ENCODE assay signal across 1 cellular context in the genomic region with DNA sequence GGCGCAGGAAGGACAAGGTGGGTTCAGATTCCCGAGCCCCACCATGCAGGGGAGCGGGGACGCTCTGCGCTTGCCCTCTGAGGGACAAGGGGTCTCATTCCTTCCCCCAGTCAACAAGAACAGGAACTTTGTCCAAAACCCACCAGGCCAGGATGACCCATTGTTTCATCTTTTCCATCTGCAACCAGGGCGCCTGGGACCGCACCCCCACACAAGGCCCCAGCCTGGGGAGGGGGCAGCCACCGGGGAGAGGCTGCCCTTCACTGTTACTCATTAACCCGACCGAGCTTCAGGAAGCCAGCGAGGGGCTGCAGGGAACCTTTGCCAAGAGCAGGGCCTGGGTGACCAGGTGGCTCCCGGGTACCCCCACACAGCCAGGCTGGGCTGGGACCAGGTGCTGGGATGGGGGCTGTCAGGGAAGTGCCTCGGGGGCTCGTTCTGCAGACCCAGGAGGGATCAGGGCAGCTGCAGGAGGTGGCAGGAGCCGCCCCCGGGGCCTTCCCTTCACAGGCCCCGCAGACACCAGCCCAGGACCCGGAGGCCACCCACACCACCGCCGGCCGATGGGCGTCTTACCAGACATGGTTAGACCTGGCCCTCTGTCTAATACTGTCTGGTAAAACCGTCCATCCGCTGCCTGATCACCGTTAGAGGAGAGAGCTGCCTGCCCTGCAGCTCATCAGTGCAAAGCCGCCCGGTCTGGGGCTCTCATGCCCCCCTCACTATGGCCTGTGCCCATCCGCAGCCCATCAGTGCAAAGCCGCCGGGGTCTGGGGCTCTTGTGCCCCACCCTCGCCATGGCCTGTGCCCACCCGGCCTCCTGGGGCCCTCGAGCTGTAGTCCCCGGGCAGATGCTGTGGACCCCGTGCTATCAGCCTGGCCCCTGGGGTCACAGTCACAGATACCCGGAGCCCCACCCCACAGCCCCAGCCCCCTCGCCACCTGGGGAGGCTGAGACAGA.
A peak's percentile ranks its signal among the peaks of the same experiment; 100 is the strongest.
TF ChIP-seq lines count a peak whose summit lies in the region.

No MANE protein-coding gene starts in this region.

TF ChIP-seq in HepG2, 621 proteins besides CTCF, POLR2A, EP300 and RAD21 (continued from another document and continues in another):
- TF ChIP-seq, protein P1, sequence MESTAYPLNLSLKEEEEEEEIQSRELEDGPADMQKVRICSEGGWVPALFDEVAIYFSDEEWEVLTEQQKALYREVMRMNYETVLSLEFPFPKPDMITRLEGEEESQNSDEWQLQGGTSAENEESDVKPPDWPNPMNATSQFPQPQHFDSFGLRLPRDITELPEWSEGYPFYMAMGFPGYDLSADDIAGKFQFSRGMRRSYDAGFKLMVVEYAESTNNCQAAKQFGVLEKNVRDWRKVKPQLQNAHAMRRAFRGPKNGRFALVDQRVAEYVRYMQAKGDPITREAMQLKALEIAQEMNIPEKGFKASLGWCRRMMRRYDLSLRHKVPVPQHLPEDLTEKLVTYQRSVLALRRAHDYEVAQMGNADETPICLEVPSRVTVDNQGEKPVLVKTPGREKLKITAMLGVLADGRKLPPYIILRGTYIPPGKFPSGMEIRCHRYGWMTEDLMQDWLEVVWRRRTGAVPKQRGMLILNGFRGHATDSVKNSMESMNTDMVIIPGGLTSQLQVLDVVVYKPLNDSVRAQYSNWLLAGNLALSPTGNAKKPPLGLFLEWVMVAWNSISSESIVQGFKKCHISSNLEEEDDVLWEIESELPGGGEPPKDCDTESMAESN (CRISPR knock-in tag; conservative IDR thresholded peaks at IDR 0.05) = 0 out of 2 replicates have a peak, but pooled peaks have one; percentile 33
- TF ChIP-seq, protein P2, sequence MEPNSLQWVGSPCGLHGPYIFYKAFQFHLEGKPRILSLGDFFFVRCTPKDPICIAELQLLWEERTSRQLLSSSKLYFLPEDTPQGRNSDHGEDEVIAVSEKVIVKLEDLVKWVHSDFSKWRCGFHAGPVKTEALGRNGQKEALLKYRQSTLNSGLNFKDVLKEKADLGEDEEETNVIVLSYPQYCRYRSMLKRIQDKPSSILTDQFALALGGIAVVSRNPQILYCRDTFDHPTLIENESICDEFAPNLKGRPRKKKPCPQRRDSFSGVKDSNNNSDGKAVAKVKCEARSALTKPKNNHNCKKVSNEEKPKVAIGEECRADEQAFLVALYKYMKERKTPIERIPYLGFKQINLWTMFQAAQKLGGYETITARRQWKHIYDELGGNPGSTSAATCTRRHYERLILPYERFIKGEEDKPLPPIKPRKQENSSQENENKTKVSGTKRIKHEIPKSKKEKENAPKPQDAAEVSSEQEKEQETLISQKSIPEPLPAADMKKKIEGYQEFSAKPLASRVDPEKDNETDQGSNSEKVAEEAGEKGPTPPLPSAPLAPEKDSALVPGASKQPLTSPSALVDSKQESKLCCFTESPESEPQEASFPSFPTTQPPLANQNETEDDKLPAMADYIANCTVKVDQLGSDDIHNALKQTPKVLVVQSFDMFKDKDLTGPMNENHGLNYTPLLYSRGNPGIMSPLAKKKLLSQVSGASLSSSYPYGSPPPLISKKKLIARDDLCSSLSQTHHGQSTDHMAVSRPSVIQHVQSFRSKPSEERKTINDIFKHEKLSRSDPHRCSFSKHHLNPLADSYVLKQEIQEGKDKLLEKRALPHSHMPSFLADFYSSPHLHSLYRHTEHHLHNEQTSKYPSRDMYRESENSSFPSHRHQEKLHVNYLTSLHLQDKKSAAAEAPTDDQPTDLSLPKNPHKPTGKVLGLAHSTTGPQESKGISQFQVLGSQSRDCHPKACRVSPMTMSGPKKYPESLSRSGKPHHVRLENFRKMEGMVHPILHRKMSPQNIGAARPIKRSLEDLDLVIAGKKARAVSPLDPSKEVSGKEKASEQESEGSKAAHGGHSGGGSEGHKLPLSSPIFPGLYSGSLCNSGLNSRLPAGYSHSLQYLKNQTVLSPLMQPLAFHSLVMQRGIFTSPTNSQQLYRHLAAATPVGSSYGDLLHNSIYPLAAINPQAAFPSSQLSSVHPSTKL (CRISPR knock-in tag; IDR thresholded peaks at IDR 0.05) = 0 out of 2 replicates have a peak, but pooled peaks have one; percentile 21
- TF ChIP-seq, protein P3, sequence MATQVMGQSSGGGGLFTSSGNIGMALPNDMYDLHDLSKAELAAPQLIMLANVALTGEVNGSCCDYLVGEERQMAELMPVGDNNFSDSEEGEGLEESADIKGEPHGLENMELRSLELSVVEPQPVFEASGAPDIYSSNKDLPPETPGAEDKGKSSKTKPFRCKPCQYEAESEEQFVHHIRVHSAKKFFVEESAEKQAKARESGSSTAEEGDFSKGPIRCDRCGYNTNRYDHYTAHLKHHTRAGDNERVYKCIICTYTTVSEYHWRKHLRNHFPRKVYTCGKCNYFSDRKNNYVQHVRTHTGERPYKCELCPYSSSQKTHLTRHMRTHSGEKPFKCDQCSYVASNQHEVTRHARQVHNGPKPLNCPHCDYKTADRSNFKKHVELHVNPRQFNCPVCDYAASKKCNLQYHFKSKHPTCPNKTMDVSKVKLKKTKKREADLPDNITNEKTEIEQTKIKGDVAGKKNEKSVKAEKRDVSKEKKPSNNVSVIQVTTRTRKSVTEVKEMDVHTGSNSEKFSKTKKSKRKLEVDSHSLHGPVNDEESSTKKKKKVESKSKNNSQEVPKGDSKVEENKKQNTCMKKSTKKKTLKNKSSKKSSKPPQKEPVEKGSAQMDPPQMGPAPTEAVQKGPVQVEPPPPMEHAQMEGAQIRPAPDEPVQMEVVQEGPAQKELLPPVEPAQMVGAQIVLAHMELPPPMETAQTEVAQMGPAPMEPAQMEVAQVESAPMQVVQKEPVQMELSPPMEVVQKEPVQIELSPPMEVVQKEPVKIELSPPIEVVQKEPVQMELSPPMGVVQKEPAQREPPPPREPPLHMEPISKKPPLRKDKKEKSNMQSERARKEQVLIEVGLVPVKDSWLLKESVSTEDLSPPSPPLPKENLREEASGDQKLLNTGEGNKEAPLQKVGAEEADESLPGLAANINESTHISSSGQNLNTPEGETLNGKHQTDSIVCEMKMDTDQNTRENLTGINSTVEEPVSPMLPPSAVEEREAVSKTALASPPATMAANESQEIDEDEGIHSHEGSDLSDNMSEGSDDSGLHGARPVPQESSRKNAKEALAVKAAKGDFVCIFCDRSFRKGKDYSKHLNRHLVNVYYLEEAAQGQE (IDR thresholded peaks at IDR 0.05; ENCODE audit: borderline replicate concordance in 1 of 2, low read depth in 1 of 2, low read length in 2 of 2) = no peak
- TF ChIP-seq ZNF781 (CRISPR knock-in tag; IDR thresholded peaks at IDR 0.05; ENCODE audit: borderline replicate concordance, not compliant biosample characterization) (no peak), ZNF496 (CRISPR knock-in tag; IDR thresholded peaks at IDR 0.05; ENCODE audit: insufficient replicate concordance) (no peak), ARID2 (CRISPR knock-in tag; IDR thresholded peaks at IDR 0.05; ENCODE audit: borderline replicate concordance) (no peak), RFX3 (CRISPR knock-in tag; IDR thresholded peaks at IDR 0.05) (no peak), CREM (IDR thresholded peaks at IDR 0.05) (no peak), CREM (CRISPR knock-in tag; IDR thresholded peaks at IDR 0.05) (no peak), ZNF850 (CRISPR knock-in tag; conservative IDR thresholded peaks at IDR 0.05) (no peak), FOXK2 (IDR thresholded peaks at IDR 0.05) (no peak), SMC3 (IDR thresholded peaks at IDR 0.05; ENCODE audit: low read length) (no peak), TEAD2 (CRISPR knock-in tag; IDR thresholded peaks at IDR 0.05) (no peak), IRX3 (CRISPR knock-in tag; IDR thresholded peaks at IDR 0.05; ENCODE audit: borderline replicate concordance, low read depth) (no peak), ZNF207 (IDR thresholded peaks at IDR 0.05; ENCODE audit: borderline replicate concordance) (no peak), SPEN (CRISPR knock-in tag; IDR thresholded peaks at IDR 0.05; ENCODE audit: low read depth) (peak; percentile 39; the same call in 1 of the 2 replicates), ELF1 (CRISPR knock-in tag; IDR thresholded peaks at IDR 0.05) (peak; percentile 43; the same call in 1 of the 2 replicates), JARID2 (CRISPR knock-in tag; IDR thresholded peaks at IDR 0.05; ENCODE audit: insufficient replicate concordance) (no peak), HOXA9 (CRISPR knock-in tag; IDR thresholded peaks at IDR 0.05; ENCODE audit: borderline replicate concordance) (no peak), NFYB (CRISPR knock-in tag; IDR thresholded peaks at IDR 0.05) (no peak), IRF2 (CRISPR knock-in tag; IDR thresholded peaks at IDR 0.05) (no peak), ZEB1 (IDR thresholded peaks at IDR 0.05; ENCODE audit: insufficient replicate concordance, low read depth) (no peak), TOE1 (CRISPR knock-in tag; IDR thresholded peaks at IDR 0.05) (no peak), ZNF317 (CRISPR knock-in tag; IDR thresholded peaks at IDR 0.05) (no peak), POLR2AphosphoS5 (IDR thresholded peaks at IDR 0.05; ENCODE audit: low read depth, low read length) (no peak), MEIS2 (CRISPR knock-in tag; IDR thresholded peaks at IDR 0.05) (peak; percentile 36; the same call in 1 of the 2 replicates), ZNF678 (CRISPR knock-in tag; IDR thresholded peaks at IDR 0.05) (no peak), TBL1XR1 (IDR thresholded peaks at IDR 0.05; ENCODE audit: borderline replicate concordance, low read length, partially characterized antibody) (no peak), CHCHD3 (CRISPR knock-in tag; IDR thresholded peaks at IDR 0.05) (no peak), AHR (CRISPR knock-in tag; IDR thresholded peaks at IDR 0.05) (no peak)
- TF ChIP-seq, protein P4, sequence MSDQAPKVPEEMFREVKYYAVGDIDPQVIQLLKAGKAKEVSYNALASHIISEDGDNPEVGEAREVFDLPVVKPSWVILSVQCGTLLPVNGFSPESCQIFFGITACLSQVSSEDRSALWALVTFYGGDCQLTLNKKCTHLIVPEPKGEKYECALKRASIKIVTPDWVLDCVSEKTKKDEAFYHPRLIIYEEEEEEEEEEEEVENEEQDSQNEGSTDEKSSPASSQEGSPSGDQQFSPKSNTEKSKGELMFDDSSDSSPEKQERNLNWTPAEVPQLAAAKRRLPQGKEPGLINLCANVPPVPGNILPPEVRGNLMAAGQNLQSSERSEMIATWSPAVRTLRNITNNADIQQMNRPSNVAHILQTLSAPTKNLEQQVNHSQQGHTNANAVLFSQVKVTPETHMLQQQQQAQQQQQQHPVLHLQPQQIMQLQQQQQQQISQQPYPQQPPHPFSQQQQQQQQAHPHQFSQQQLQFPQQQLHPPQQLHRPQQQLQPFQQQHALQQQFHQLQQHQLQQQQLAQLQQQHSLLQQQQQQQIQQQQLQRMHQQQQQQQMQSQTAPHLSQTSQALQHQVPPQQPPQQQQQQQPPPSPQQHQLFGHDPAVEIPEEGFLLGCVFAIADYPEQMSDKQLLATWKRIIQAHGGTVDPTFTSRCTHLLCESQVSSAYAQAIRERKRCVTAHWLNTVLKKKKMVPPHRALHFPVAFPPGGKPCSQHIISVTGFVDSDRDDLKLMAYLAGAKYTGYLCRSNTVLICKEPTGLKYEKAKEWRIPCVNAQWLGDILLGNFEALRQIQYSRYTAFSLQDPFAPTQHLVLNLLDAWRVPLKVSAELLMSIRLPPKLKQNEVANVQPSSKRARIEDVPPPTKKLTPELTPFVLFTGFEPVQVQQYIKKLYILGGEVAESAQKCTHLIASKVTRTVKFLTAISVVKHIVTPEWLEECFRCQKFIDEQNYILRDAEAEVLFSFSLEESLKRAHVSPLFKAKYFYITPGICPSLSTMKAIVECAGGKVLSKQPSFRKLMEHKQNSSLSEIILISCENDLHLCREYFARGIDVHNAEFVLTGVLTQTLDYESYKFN (CRISPR knock-in tag; conservative IDR thresholded peaks at IDR 0.05) = peak; percentile 42; the same call in 1 of the 2 replicates
- TF ChIP-seq, protein P5, sequence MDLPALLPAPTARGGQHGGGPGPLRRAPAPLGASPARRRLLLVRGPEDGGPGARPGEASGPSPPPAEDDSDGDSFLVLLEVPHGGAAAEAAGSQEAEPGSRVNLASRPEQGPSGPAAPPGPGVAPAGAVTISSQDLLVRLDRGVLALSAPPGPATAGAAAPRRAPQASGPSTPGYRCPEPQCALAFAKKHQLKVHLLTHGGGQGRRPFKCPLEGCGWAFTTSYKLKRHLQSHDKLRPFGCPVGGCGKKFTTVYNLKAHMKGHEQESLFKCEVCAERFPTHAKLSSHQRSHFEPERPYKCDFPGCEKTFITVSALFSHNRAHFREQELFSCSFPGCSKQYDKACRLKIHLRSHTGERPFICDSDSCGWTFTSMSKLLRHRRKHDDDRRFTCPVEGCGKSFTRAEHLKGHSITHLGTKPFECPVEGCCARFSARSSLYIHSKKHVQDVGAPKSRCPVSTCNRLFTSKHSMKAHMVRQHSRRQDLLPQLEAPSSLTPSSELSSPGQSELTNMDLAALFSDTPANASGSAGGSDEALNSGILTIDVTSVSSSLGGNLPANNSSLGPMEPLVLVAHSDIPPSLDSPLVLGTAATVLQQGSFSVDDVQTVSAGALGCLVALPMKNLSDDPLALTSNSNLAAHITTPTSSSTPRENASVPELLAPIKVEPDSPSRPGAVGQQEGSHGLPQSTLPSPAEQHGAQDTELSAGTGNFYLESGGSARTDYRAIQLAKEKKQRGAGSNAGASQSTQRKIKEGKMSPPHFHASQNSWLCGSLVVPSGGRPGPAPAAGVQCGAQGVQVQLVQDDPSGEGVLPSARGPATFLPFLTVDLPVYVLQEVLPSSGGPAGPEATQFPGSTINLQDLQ (CRISPR knock-in tag; IDR thresholded peaks at IDR 0.05) = no peak
- TF ChIP-seq, protein P6, sequence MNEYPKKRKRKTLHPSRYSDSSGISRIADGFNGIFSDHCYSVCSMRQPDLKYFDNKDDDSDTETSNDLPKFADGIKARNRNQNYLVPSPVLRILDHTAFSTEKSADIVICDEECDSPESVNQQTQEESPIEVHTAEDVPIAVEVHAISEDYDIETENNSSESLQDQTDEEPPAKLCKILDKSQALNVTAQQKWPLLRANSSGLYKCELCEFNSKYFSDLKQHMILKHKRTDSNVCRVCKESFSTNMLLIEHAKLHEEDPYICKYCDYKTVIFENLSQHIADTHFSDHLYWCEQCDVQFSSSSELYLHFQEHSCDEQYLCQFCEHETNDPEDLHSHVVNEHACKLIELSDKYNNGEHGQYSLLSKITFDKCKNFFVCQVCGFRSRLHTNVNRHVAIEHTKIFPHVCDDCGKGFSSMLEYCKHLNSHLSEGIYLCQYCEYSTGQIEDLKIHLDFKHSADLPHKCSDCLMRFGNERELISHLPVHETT (CRISPR knock-in tag; conservative IDR thresholded peaks at IDR 0.05) = no peak
- TF ChIP-seq, protein P7, sequence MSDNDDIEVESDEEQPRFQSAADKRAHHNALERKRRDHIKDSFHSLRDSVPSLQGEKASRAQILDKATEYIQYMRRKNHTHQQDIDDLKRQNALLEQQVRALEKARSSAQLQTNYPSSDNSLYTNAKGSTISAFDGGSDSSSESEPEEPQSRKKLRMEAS (IDR thresholded peaks at IDR 0.05) = no peak
